ENCODE assay signal across 9 cellular contexts in genomic region chr6:159038914-159039884, GRCh38. TPM values are rescaled to one million over a fixed set of nuclear protein-coding genes. Genes with fewer than 3 reads are reported as not detected.
DNase-seq lines count a peak whose midpoint lies in the region; ATAC-seq and TF ChIP-seq lines count a peak whose summit lies in the region.
"Had no signal": no experiment of that assay in that cellular context is flagged by ENCODE, and none has a peak within 500 bp of the region (broad histone marks: within the 10 kb centered on the region; RNA-seq: fewer than 3 reads in every experiment).

No MANE protein-coding gene starts in this region.

- H3K23ac ChIP-seq in IMR-90 (ENCODE audit: low read depth, low read length) = no peak overlapping the region
- no peak overlapping the region for H3K23ac ChIP-seq in mesenchymal stem cell (ENCODE audit: low read length in 2 of 2)

- no peaks in the 10 kb centered on the region for H3K9me3 Mint-ChIP-seq in activated naive CD8-positive, alpha-beta T cell treated with anti-CD3 and anti-CD28 coated beads, Interleukin-2, amount 50 U/mL, for 24 hours
- no peaks in the 10 kb centered on the region for H3K9me3 Mint-ChIP-seq in WTC11

- peak overlapping the region; percentile 29; the same call in 1 of the 2 replicates for H3K4me3 ChIP-seq in GM12865 (ENCODE audit: low read depth, low read length)
- H3K4me3 ChIP-seq in IMR-90 (ENCODE audit: insufficient read depth, low read depth, low read length) = no peak overlapping the region
- peak overlapping the region in 1 of 2 experiments; percentile 19 for H3K4me3 ChIP-seq in mesenchymal stem cell (ENCODE audit: insufficient read depth in 1 of 2, low read depth in 1 of 2, low read length in 2 of 2)

- TF ChIP-seq CTCF in GM12865 (IDR thresholded peaks at IDR 0.05; ENCODE audit: insufficient read depth, low read depth, low read length, missing control alignments) (no peak), IMR-90 (conservative IDR thresholded peaks at IDR 0.05; ENCODE audit: low read depth, low read length) (no peak), WTC11 (IDR thresholded peaks at IDR 0.05) (no peak)

- H3K9me3 ChIP-seq in IMR-90 (ENCODE audit: control insufficient read depth, insufficient read depth, low read length) (no peaks in the 10 kb centered on the region), mesenchymal stem cell (ENCODE audit: control insufficient read depth, low read length) (no peaks in the 10 kb centered on the region)

- H2BK5ac ChIP-seq in IMR-90 (ENCODE audit: low read depth, low read length, poor library complexity, severe bottlenecking) (no peak overlapping the region), mesenchymal stem cell (ENCODE audit: low read depth, low read length, poor library complexity, severe bottlenecking) (no peak overlapping the region)

- no peak overlapping the region for H4K5ac ChIP-seq in IMR-90 (ENCODE audit: low read depth, low read length)

- H3K4me1 Mint-ChIP-seq in activated naive CD8-positive, alpha-beta T cell treated with anti-CD3 and anti-CD28 coated beads, Interleukin-2, amount 50 U/mL, for 24 hours = peaks cover 79% of the 10 kb centered on the region
- H3K4me1 Mint-ChIP-seq in WTC11 = peaks cover 15% of the 10 kb centered on the region

- DNase-seq in GM12865 (ENCODE audit: low read depth) (peak; percentile 91), IMR-90 (peak; percentile 38), mesenchymal stem cell (peak; percentile 54), WTC11 (ENCODE audit: low spot score) (no peak), NCI-H1417 (lab: John Stamatoyannopoulos, UW) (no peak), 8988T (no peak)
- DNase-seq in activated naive CD8-positive, alpha-beta T cell treated with anti-CD3 and anti-CD28 coated beads, Interleukin-2, amount 50 U/mL, for 24 hours = no peak

- H3K27ac ChIP-seq in IMR-90 (ENCODE audit: insufficient read depth, low read length) (no peak overlapping the region), mesenchymal stem cell (ENCODE audit: low read length, poor library complexity, severe bottlenecking) (no peak overlapping the region)

- no peaks in the 10 kb centered on the region for H4K20me1 ChIP-seq in IMR-90 (ENCODE audit: insufficient read depth, low read length)

- H4K8ac ChIP-seq in IMR-90 (ENCODE audit: low read depth in 2 of 2, low read length in 2 of 2) (no peak overlapping the region), mesenchymal stem cell (ENCODE audit: low read length) (no peak overlapping the region)

- no peaks in the 10 kb centered on the region for H3K9me1 ChIP-seq in IMR-90 (ENCODE audit: insufficient read depth, low read length)

- dilution Hi-C loops in IMR-90 (cut with HindIII; ENCODE audit: low sequenced_read_pairs, unreplicated experiment) = no loop called here

- H3K27me3 ChIP-seq in IMR-90 (ENCODE audit: control insufficient read depth, insufficient read depth, low read length) (peaks cover 42% of the 10 kb centered on the region), mesenchymal stem cell (ENCODE audit: control insufficient read depth in 1 of 2, insufficient read depth in 1 of 2, low read length in 2 of 2) (peaks cover 5 to 14% of the 10 kb centered on the region in 2 experiments)

- no peak overlapping the region for H2BK120ac ChIP-seq in IMR-90 (ENCODE audit: low read depth, low read length)
- no peak overlapping the region for H2BK120ac ChIP-seq in mesenchymal stem cell (ENCODE audit: low read depth, low read length)

- H2BK15ac ChIP-seq in IMR-90 (ENCODE audit: low read depth, low read length) (no peak overlapping the region), mesenchymal stem cell (ENCODE audit: low read depth, poor library complexity, severe bottlenecking) (no peak overlapping the region)

- in situ Hi-C loops in IMR-90 (cut with MboI; ENCODE audit: low sequenced_read_pairs) = no loop called here

- no peak overlapping the region for H3K9ac ChIP-seq in IMR-90 (ENCODE audit: low read depth, low read length)
- peak overlapping the region; percentile 69 for H3K9ac ChIP-seq in mesenchymal stem cell (ENCODE audit: low read length)

- no peak for TF ChIP-seq POLR2A in IMR-90 (IDR thresholded peaks at IDR 0.05; ENCODE audit: low read depth, low read length)

- H2AK9ac ChIP-seq in IMR-90 (replicated peaks; ENCODE audit: low read depth, low read length, poor library complexity) = no peak overlapping the region

- no peak overlapping the region for H3K14ac ChIP-seq in IMR-90 (replicated peaks; ENCODE audit: low read depth, low read length)
- H3K14ac ChIP-seq in mesenchymal stem cell (ENCODE audit: low read length in 2 of 2) = no peak overlapping the region

- no peak overlapping the region for H2AFZ ChIP-seq in IMR-90 (replicated peaks; ENCODE audit: low read length, poor library complexity)
- H2AFZ ChIP-seq in mesenchymal stem cell (ENCODE audit: low read depth, low read length) = no peak overlapping the region

- CTCF ChIA-PET in IMR-90 (lab: Yijun Ruan, JAX) (interaction anchor here (0.8 kb wide), 1 partner anchor 69 kb away, joined by 4 read pairs; no protein-coding TSS in a partner anchor), WTC11 (lab: Charles Lee) (interaction anchor here (1.3 to 7.6 kb wide), 3 partner anchors 31 to 96 kb away, joined by 4 to 92 read pairs (median 5); no protein-coding TSS in a partner anchor)

- H3K36me3 ChIP-seq in IMR-90 (ENCODE audit: control insufficient read depth, insufficient read depth, low read length) (no peaks in the 10 kb centered on the region), mesenchymal stem cell (ENCODE audit: control insufficient read depth in 1 of 2, insufficient read depth in 2 of 2, low read depth in 1 of 2, low read length in 2 of 2) (no peaks in the 10 kb centered on the region)

- H3K4me1 ChIP-seq in IMR-90 (ENCODE audit: control insufficient read depth, insufficient read depth, low read length) (no peaks in the 10 kb centered on the region), mesenchymal stem cell (ENCODE audit: control insufficient read depth, insufficient read depth, low read depth, low read length) (no peaks in the 10 kb centered on the region)

- no peak overlapping the region for H2BK12ac ChIP-seq in mesenchymal stem cell (ENCODE audit: low read length in 2 of 2)

- intact Hi-C loops in IMR-90 (cut with micrococcal nuclease) = no loop called here

- BruUV-seq in IMR-90 (replicated peaks; lab: Mats Ljungman, UMichigan) = no TSS peak

- POLR2A ChIA-PET in IMR-90 (lab: Charles Lee; ENCODE audit: unreplicated experiment) = no interaction called here
- POLR2A ChIA-PET in WTC11 (lab: Charles Lee) = interaction anchor here (0.6 kb wide), 1 partner anchor 150 kb away, joined by 3 read pairs; no protein-coding TSS in a partner anchor

- no peak overlapping the region for H3K18ac ChIP-seq in IMR-90 (ENCODE audit: low read depth, low read length)
- no peak overlapping the region for H3K18ac ChIP-seq in mesenchymal stem cell (ENCODE audit: low read depth in 1 of 2, low read length in 2 of 2)

- no peaks in the 10 kb centered on the region for H3K27me3 Mint-ChIP-seq in activated naive CD8-positive, alpha-beta T cell treated with anti-CD3 and anti-CD28 coated beads, Interleukin-2, amount 50 U/mL, for 24 hours
- H3K27me3 Mint-ChIP-seq in WTC11 (ENCODE audit: low read depth) = no peaks in the 10 kb centered on the region

- peak; percentile 78 for ATAC-seq in GM21526 (IDR thresholded peaks at IDR 0.05; ENCODE audit: low FRiP score, unreplicated experiment)
- ATAC-seq in IMR-90 (ENCODE audit: low read depth) = peak; percentile 37; the same call in 1 of the 2 replicates
- peak; percentile 41 for ATAC-seq in activated naive CD8-positive, alpha-beta T cell treated with anti-CD3 and anti-CD28 coated beads, Interleukin-2, amount 50 U/mL, for 24 hours
- no peak for ATAC-seq in WTC11

- no peaks in the 10 kb centered on the region for H3K79me1 ChIP-seq in IMR-90 (ENCODE audit: low read depth in 1 of 2, low read length in 2 of 2)
- no peaks in the 10 kb centered on the region for H3K79me1 ChIP-seq in mesenchymal stem cell (replicated peaks; ENCODE audit: low read length, poor library complexity, severe bottlenecking)

- H3K4me3 Mint-ChIP-seq in activated naive CD8-positive, alpha-beta T cell treated with anti-CD3 and anti-CD28 coated beads, Interleukin-2, amount 50 U/mL, for 24 hours = peak overlapping the region; percentile 94
- H3K4me3 Mint-ChIP-seq in WTC11 = no peak overlapping the region

- H4K91ac ChIP-seq in IMR-90 (ENCODE audit: insufficient read depth, low read depth, low read length) (no peak overlapping the region), mesenchymal stem cell (ENCODE audit: low read length) (no peak overlapping the region)

- H3K27ac Mint-ChIP-seq in activated naive CD8-positive, alpha-beta T cell treated with anti-CD3 and anti-CD28 coated beads, Interleukin-2, amount 50 U/mL, for 24 hours = peak overlapping the region; percentile 95
- H3K27ac Mint-ChIP-seq in WTC11 = no peak overlapping the region

- no peak overlapping the region for H3K4me2 ChIP-seq in IMR-90 (ENCODE audit: low read depth, low read length)
- no peak overlapping the region for H3K4me2 ChIP-seq in mesenchymal stem cell (ENCODE audit: low read length, poor library complexity, severe bottlenecking)

- no peak overlapping the region for H2BK20ac ChIP-seq in IMR-90 (ENCODE audit: low read depth, low read length)

- whole genome bisulfite sequencing in IMR-90 (ENCODE audit: extremely low coverage in 2 of 2, insufficient read length in 1 of 2), 2 experiments = no CpG with 5 or more reads among the region's 8 CpGs
- WGBS in mesenchymal stem cell = 76% methylated on average over 6 of the region's 8 CpGs

- H3K4ac ChIP-seq in IMR-90 (ENCODE audit: low read depth, low read length) (no peak overlapping the region), mesenchymal stem cell (ENCODE audit: low read depth in 1 of 2, low read length in 2 of 2) (no peak overlapping the region)

- H2AK5ac ChIP-seq in IMR-90 (ENCODE audit: low read depth, low read length) (no peak overlapping the region), mesenchymal stem cell (ENCODE audit: low read length, severe bottlenecking) (no peak overlapping the region)

- H3K56ac ChIP-seq in IMR-90 (ENCODE audit: extremely low read depth, insufficient read depth, low read length) = no peak overlapping the region

- peaks cover 94% of the 10 kb centered on the region for H3K36me3 Mint-ChIP-seq in activated naive CD8-positive, alpha-beta T cell treated with anti-CD3 and anti-CD28 coated beads, Interleukin-2, amount 50 U/mL, for 24 hours (ENCODE audit: low read depth)
- H3K36me3 Mint-ChIP-seq in WTC11 = no peaks in the 10 kb centered on the region

- TF ChIP-seq RAD21 in IMR-90 (IDR thresholded peaks at IDR 0.05; ENCODE audit: low read length) = no peak

TF ChIP-seq in WTC11, 78 proteins besides CTCF, POLR2A, EP300 and RAD21 (continues in another document):
- no peak for TF ChIP-seq NFE2L1 (CRISPR knock-in tag; IDR thresholded peaks at IDR 0.05)

RNA-seq across cellular contexts. Expression of gene TAGAP, which starts 5.6 kb away (rescaled TPM):
- total RNA-seq in IMR-90 (2012; rRNA removed) (not detected in 2 replicates), WTC11 (2021) (0.22 to 0.27 TPM (median 0.27 TPM) in 3 replicates)
- not detected in 2 replicates for polyA plus RNA-seq in IMR-90 (2012; rRNA removed)
- not detected in 2 replicates for polyA plus RNA-seq in IMR-90 (2012; cell fraction: cytosol; rRNA removed)
- polyA plus RNA-seq in IMR-90 (2012; cell fraction: nucleus; rRNA removed; ENCODE audit: low replicate concordance) = not detected in 2 replicates
- polyA plus RNA-seq in mesenchymal stem cell (2013, experiment 1 of 2) = 0.03 TPM
- polyA plus RNA-seq in mesenchymal stem cell (2013, experiment 2 of 2) = not detected
- total RNA-seq: lung microvascular endothelial cell had no signal

RNA-seq across cellular contexts. Expression of gene RSPH3, which starts 39.2 kb away (rescaled TPM):
- total RNA-seq in IMR-90 (2012; rRNA removed) (3.0 and 3.3 TPM in 2 replicates), WTC11 (2021) (2.4 to 3.2 TPM (median 2.7 TPM) in 3 replicates)
- 1.5 and 1.7 TPM in 2 replicates for polyA plus RNA-seq in IMR-90 (2012; rRNA removed)
- 1.0 TPM in 2 replicates for polyA plus RNA-seq in IMR-90 (2012; cell fraction: cytosol; rRNA removed)
- 1.1 and 2.2 TPM in 2 replicates for polyA plus RNA-seq in IMR-90 (2012; cell fraction: nucleus; rRNA removed; ENCODE audit: low replicate concordance)
- polyA plus RNA-seq in mesenchymal stem cell (2013, experiment 1 of 2) = 6.8 TPM
- 6.8 TPM for polyA plus RNA-seq in mesenchymal stem cell (2013, experiment 2 of 2)

Comparison
In these comparisons a context has a peak if more than half of its experiments do, and no peak if none do; other contexts are left out.
1. DNase-seq: peak in GM12865 (single experiment), IMR-90 (single experiment) and mesenchymal stem cell (single experiment); none in activated naive CD8-positive, alpha-beta T cell treated with anti-CD3 and anti-CD28 coated beads, Interleukin-2, amount 50 U/mL, for 24 hours (single experiment), WTC11 (single experiment), NCI-H1417 (0 of 3) and 8988T (single experiment).